In genomic region chr18:13464432-13465125, GRCh38 we compare ENCODE assay signal across 9 cellular contexts.
DNase-seq lines count a peak whose midpoint lies in the region; ATAC-seq, FAIRE-seq and TF ChIP-seq lines count a peak whose summit lies in the region.
"Had no signal": no experiment of that assay in that cellular context is flagged by ENCODE, and none has a peak within 500 bp of the region (broad histone marks: within the 10 kb centered on the region; RNA-seq: fewer than 3 reads in every experiment).

No MANE protein-coding gene starts in this region.

- TF ChIP-seq CTCF in liver (IDR thresholded peaks at IDR 0.05; ENCODE audit: low read depth, low read length, missing input control) (peak; percentile 11), HepG2 (CRISPR knock-in tag; IDR thresholded peaks at IDR 0.05) (no peak)

- H3K4me1 Mint-ChIP-seq in activated CD4-positive, alpha-beta T cell treated with anti-CD3 and anti-CD28 coated beads for 36 hours = peaks cover 51% of the 10 kb centered on the region

- H3K4me3 Mint-ChIP-seq in activated CD4-positive, alpha-beta T cell treated with anti-CD3 and anti-CD28 coated beads for 36 hours = peak overlapping the region; percentile 83

- H3K9ac ChIP-seq in liver (ENCODE audit: low read depth in 1 of 2, low read length in 2 of 2) = no peak overlapping the region
- no peak overlapping the region for H3K9ac ChIP-seq in HepG2 (ENCODE audit: insufficient read depth, low read depth, low read length)
- H3K9ac ChIP-seq in duodenal mucosa (ENCODE audit: low read depth in 1 of 2, low read length in 2 of 2) = no peak overlapping the region

- no peaks in the 10 kb centered on the region for H3K79me2 ChIP-seq in HepG2 (ENCODE audit: insufficient read depth, low read length)

- H3K27ac ChIP-seq in liver (ENCODE audit: low read depth in 1 of 2, low read length in 2 of 2) (peak overlapping the region; percentile 42 to 48), HepG2 (ENCODE audit: extremely low read length, insufficient read depth, low read length) (no peak overlapping the region), duodenal mucosa (ENCODE audit: low read depth, low read length) (no peak overlapping the region)

- H3K36me3 Mint-ChIP-seq in activated CD4-positive, alpha-beta T cell treated with anti-CD3 and anti-CD28 coated beads for 36 hours (ENCODE audit: low read depth) = peaks cover 28% of the 10 kb centered on the region

- DNase-seq in HepG2 (ENCODE audit: low spot score) = no peak
- DNase-seq in activated CD4-positive, alpha-beta T cell treated with anti-CD3 and anti-CD28 coated beads for 36 hours = peak; percentile 79
- DNase-seq in stimulated activated CD4-positive, alpha-beta T cell treated with anti-CD3 and anti-CD28 coated beads, Interleukin-1b, Interleukin-23, amount 100 ng/mL, for 1 hour (ENCODE audit: low read depth in 2 of 2) = peak; percentile 24
- DNase-seq in GOT3 (lab: John Stamatoyannopoulos, UW) = no peak
- no peak for DNase-seq in superior temporal gyrus (ENCODE audit: extremely low spot score)

- TF ChIP-seq RAD21 in liver (IDR thresholded peaks at IDR 0.05) = no peak
- TF ChIP-seq RAD21 in HepG2 (CRISPR knock-in tag; IDR thresholded peaks at IDR 0.05) = no peak

- H3K27me3 ChIP-seq in liver (ENCODE audit: control insufficient read depth in 4 of 4, insufficient read depth in 4 of 4, low read length in 3 of 4) (no peaks in the 10 kb centered on the region), HepG2 (ENCODE audit: control insufficient read depth in 1 of 2, insufficient read depth in 2 of 2, low read length in 2 of 2) (no peaks in the 10 kb centered on the region), duodenal mucosa (ENCODE audit: control insufficient read depth in 1 of 2, insufficient read depth in 2 of 2, low read length in 2 of 2) (no peaks in the 10 kb centered on the region)

- H2AFZ ChIP-seq in HepG2 (ENCODE audit: low read length) = no peak overlapping the region

- H4K20me1 ChIP-seq in HepG2 (ENCODE audit: insufficient read depth, low read length) = no peaks in the 10 kb centered on the region

- ATAC-seq in HepG2 = no peak
- ATAC-seq in HG03469 (IDR thresholded peaks at IDR 0.05; ENCODE audit: unreplicated experiment) = peak; percentile 92
- peak; percentile 91 for ATAC-seq in activated CD4-positive, alpha-beta T cell treated with anti-CD3 and anti-CD28 coated beads for 36 hours

- H3K27me3 Mint-ChIP-seq in activated CD4-positive, alpha-beta T cell treated with anti-CD3 and anti-CD28 coated beads for 36 hours = no peaks in the 10 kb centered on the region

- no peaks in the 10 kb centered on the region for H3K9me3 ChIP-seq in liver (ENCODE audit: control insufficient read depth in 4 of 4, low read length in 3 of 4)
- H3K9me3 ChIP-seq in HepG2 (ENCODE audit: low read length) = no peaks in the 10 kb centered on the region
- no peaks in the 10 kb centered on the region for H3K9me3 ChIP-seq in duodenal mucosa (ENCODE audit: control insufficient read depth in 1 of 2, low read length in 2 of 2)

- H3K4me1 ChIP-seq in liver (ENCODE audit: control insufficient read depth in 4 of 4, insufficient read depth in 4 of 4, low read length in 3 of 4) = peaks cover 2 to 16% (median 3%) of the 10 kb centered on the region in 4 donors
- peaks cover 16% of the 10 kb centered on the region for H3K4me1 ChIP-seq in HepG2 (ENCODE audit: insufficient read depth, low read length)
- no peaks in the 10 kb centered on the region for H3K4me1 ChIP-seq in duodenal mucosa (ENCODE audit: control insufficient read depth in 1 of 2, insufficient read depth in 2 of 2, low read length in 2 of 2)

- no peak for TF ChIP-seq EP300 in HepG2 (IDR thresholded peaks at IDR 0.05; ENCODE audit: low read depth in 2 of 2, low read length in 2 of 2)
- TF ChIP-seq EP300 in HepG2 (CRISPR knock-in tag; IDR thresholded peaks at IDR 0.05; ENCODE audit: borderline replicate concordance) = no peak

- peaks cover 8% of the 10 kb centered on the region for H3K9me3 Mint-ChIP-seq in activated CD4-positive, alpha-beta T cell treated with anti-CD3 and anti-CD28 coated beads for 36 hours (ENCODE audit: low read depth)

- no peak for FAIRE-seq in HepG2 (lab: Jason Lieb, UNC)
- FAIRE-seq: colon had no signal

- intact Hi-C loops in HepG2 (cut with micrococcal nuclease; ENCODE audit: unreplicated experiment) = no loop called here
- intact Hi-C loops in activated CD4-positive, alpha-beta T cell treated with anti-CD3 and anti-CD28 coated beads for 36 hours (cut with DNase I, micrococcal nuclease) = loop anchor here in 1 of 2 experiments (1.0 to 2.0 kb wide), 2 partner anchors 248 to 262 kb away; partner anchors contain the start of genes FAM210A and RNMT

- H3K27ac Mint-ChIP-seq in activated CD4-positive, alpha-beta T cell treated with anti-CD3 and anti-CD28 coated beads for 36 hours = peak overlapping the region; percentile 92

- no peak for TF ChIP-seq POLR2A in HepG2 (IDR thresholded peaks at IDR 0.05; ENCODE audit: insufficient read depth in 1 of 2, low read depth in 2 of 2, low read length in 2 of 2)

- in situ Hi-C loops in HepG2 (cut with HindIII; ENCODE audit: extremely low pct_ligation_motif_present, low pct_unique_long_range_greater_than_20kb) = no loop called here

- no peak overlapping the region for H3K4me2 ChIP-seq in HepG2 (ENCODE audit: low read depth, low read length)

- WGBS in liver = 67% methylated on average over 14 of the region's 14 CpGs
- 95% methylated on average over 14 of the region's 14 CpGs for WGBS in HepG2 (ENCODE audit: low lambda C conversion rate)

- CTCF ChIA-PET in HepG2 (lab: Yijun Ruan, JAX; ENCODE audit: low intra/inter-chr PET ratio, low total read pairs) = no interaction called here
- CTCF ChIA-PET in activated CD4-positive, alpha-beta T cell treated with anti-CD3 and anti-CD28 coated beads for 36 hours (lab: Charles Lee) = interaction anchor here (0.8 to 1.8 kb wide), 7 partner anchors 9 to 249 kb away, joined by 3 to 5 read pairs (median 4); no protein-coding TSS in a partner anchor

- BruUV-seq in HepG2 (replicated peaks; lab: Mats Ljungman, UMichigan) = no TSS peak

- H3K36me3 ChIP-seq in liver (ENCODE audit: control insufficient read depth in 4 of 4, insufficient read depth in 3 of 4, low read depth in 1 of 4, low read length in 3 of 4) = no peaks in the 10 kb centered on the region
- H3K36me3 ChIP-seq in HepG2 (replicated peaks in 1 of 2; ENCODE audit: control insufficient read depth in 1 of 2, insufficient read depth in 2 of 2, low read length in 2 of 2) = no peaks in the 10 kb centered on the region; a peak in 1 of 5 replicates
- H3K36me3 ChIP-seq in duodenal mucosa (ENCODE audit: control insufficient read depth in 1 of 2, insufficient read depth in 2 of 2, low read length in 2 of 2) = no peaks in the 10 kb centered on the region

- POLR2A ChIA-PET in HepG2 (lab: Yijun Ruan, JAX) = no interaction called here
- POLR2A ChIA-PET in activated CD4-positive, alpha-beta T cell treated with anti-CD3 and anti-CD28 coated beads for 36 hours (lab: Charles Lee) = no interaction called here

- H3K4me3 ChIP-seq in liver (ENCODE audit: low read depth in 1 of 3, low read length in 3 of 3) (no peak overlapping the region), HepG2 (replicated peaks in 1 of 3; ENCODE audit: insufficient read depth in 1 of 3, low read depth in 2 of 3, low read length in 3 of 3) (no peak overlapping the region), duodenal mucosa (ENCODE audit: low read depth in 1 of 2, low read length in 2 of 2) (peak overlapping the region; percentile 48 to 55)

TF ChIP-seq in liver, 16 proteins besides CTCF, POLR2A, EP300 and RAD21:
- TF ChIP-seq EGR1 (IDR thresholded peaks at IDR 0.05; ENCODE audit: low read depth in 2 of 2) (no peak), HNF4G (IDR thresholded peaks at IDR 0.05) (no peak), ATF3 (IDR thresholded peaks at IDR 0.05) (no peak), NR2F2 (IDR thresholded peaks at IDR 0.05) (peak; percentile 27), GABPA (IDR thresholded peaks at IDR 0.05 in 1 of 2, conservative IDR thresholded peaks at IDR 0.05 in 1 of 2) (peak in 1 of 2 donors; percentile 3)

TF ChIP-seq in HepG2, 621 proteins besides CTCF, POLR2A, EP300 and RAD21 (continues in another document):
- TF ChIP-seq DBP (CRISPR knock-in tag; IDR thresholded peaks at IDR 0.05; ENCODE audit: not compliant biosample characterization) = no peak
- no peak for TF ChIP-seq IKZF1 (IDR thresholded peaks at IDR 0.05)
- TF ChIP-seq ZNF564 (CRISPR knock-in tag; IDR thresholded peaks at IDR 0.05) = no peak
- TF ChIP-seq DMAP1 (CRISPR knock-in tag; IDR thresholded peaks at IDR 0.05) = no peak
- no peak for TF ChIP-seq ZNF207 (IDR thresholded peaks at IDR 0.05; ENCODE audit: borderline replicate concordance)
- no peak for TF ChIP-seq ZNF773 (CRISPR knock-in tag; IDR thresholded peaks at IDR 0.05; ENCODE audit: borderline replicate concordance)
- no peak for TF ChIP-seq KDM2A (CRISPR knock-in tag; IDR thresholded peaks at IDR 0.05; ENCODE audit: borderline replicate concordance, low read depth)
- no peak for TF ChIP-seq LCORL (IDR thresholded peaks at IDR 0.05)
- no peak for TF ChIP-seq LCORL (CRISPR knock-in tag; IDR thresholded peaks at IDR 0.05)
- no peak for TF ChIP-seq ZNF691 (CRISPR knock-in tag; IDR thresholded peaks at IDR 0.05; ENCODE audit: borderline replicate concordance, low read depth)
- no peak for TF ChIP-seq IRF2 (CRISPR knock-in tag; IDR thresholded peaks at IDR 0.05)
- TF ChIP-seq ZNF607 (CRISPR knock-in tag; IDR thresholded peaks at IDR 0.05; ENCODE audit: borderline replicate concordance) = no peak
- no peak for TF ChIP-seq MEIS2 (CRISPR knock-in tag; IDR thresholded peaks at IDR 0.05)

Comparison
In these comparisons a context has a peak if more than half of its experiments do, and no peak if none do; other contexts are left out.
1. H3K27ac ChIP-seq: peak in liver (2 of 2); none in HepG2 (single experiment) and duodenal mucosa (single experiment).
2. H3K4me3 ChIP-seq: peak in duodenal mucosa (2 of 2); none in liver (0 of 3) and HepG2 (0 of 3).
3. DNase-seq: peak in activated CD4-positive, alpha-beta T cell treated with anti-CD3 and anti-CD28 coated beads for 36 hours (single experiment) and stimulated activated CD4-positive, alpha-beta T cell treated with anti-CD3 and anti-CD28 coated beads, Interleukin-1b, Interleukin-23, amount 100 ng/mL, for 1 hour (2 of 2); none in HepG2 (single experiment), GOT3 (single experiment) and superior temporal gyrus (single experiment).